8 cellular contexts compared by ENCODE assay signal in the genomic region with DNA sequence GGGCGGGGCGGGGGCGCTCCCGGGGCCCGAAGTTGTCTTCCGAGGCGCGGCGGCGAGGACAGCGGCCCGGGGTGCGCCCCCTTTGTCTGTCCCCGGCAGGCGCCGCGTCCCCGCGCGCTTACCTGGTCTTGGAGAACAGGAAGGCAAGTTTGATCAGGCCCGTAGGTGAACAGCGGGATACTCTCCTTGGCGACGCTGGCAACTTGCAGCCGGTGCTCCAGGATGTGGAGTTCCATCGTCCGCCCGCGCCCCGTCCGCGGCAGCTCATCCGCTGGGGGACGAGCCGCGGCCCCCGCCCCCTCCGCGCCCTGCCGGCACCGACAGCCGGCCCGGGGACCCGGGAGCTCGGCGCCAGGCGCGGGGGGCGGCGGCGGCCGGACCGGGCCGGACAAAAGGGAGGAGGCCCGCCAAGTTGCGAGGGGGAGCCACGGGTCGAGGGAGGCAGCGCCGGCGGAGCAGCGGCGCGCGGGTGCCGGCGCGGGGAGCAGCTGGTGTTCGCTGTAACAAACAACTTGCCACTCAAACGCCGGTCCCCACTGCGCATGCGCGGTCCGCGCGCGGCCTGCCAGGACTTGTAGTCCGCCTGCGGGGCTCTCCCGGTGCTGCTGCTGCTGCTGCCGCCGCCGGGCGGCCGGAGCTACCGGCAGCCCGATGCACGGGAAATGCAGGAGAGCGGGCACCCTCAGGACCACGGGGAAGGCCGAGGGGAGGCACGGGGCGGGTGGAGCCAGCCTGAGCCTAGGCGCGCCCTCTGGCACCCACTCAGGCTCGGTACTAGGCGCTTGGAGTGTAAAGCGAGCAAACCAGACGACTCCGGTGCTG. TPM values are rescaled to one million over a fixed set of nuclear protein-coding genes. Genes with fewer than 3 reads are reported as not detected.
DNase-seq lines count a peak whose midpoint lies in the region; ATAC-seq and TF ChIP-seq lines count a peak whose summit lies in the region.

No MANE protein-coding gene starts in this region.

- peaks cover 19% of the 10 kb centered on the region for H3K36me3 Mint-ChIP-seq in Calu3 (ENCODE audit: insufficient read depth, unreplicated experiment)

- no peaks in the 10 kb centered on the region for H3K27me3 Mint-ChIP-seq in Calu3 (ENCODE audit: unreplicated experiment)

- no peaks in the 10 kb centered on the region for H3K9me3 Mint-ChIP-seq in Calu3 (ENCODE audit: low read depth, unreplicated experiment)

- BruUV-seq in Calu3 (replicated peaks; lab: Mats Ljungman, UMichigan) = no TSS peak

- ATAC-seq in GM21381 (IDR thresholded peaks at IDR 0.05; ENCODE audit: unreplicated experiment) = peak; percentile 85

- peaks cover 7% of the 10 kb centered on the region for H3K4me1 Mint-ChIP-seq in Calu3 (ENCODE audit: low read depth, unreplicated experiment)

- CTCF ChIA-PET in Calu3 (lab: Charles Lee) = no interaction called here

- H3K4me3 Mint-ChIP-seq in Calu3 (ENCODE audit: low read depth, unreplicated experiment) = peak overlapping the region; percentile 67

- H3K27ac Mint-ChIP-seq in Calu3 (ENCODE audit: unreplicated experiment) = no peak overlapping the region

- intact Hi-C loops in Calu3 (cut with micrococcal nuclease; ENCODE audit: unreplicated experiment) = no loop called here

- DNase-seq in Calu3 = peak; percentile 94
- peak; percentile 17 to 95 (median 90) for DNase-seq in HUDEP-2 (lab: John Stamatoyannopoulos, UW; ENCODE audit: unreplicated experiment in 76 of 76)
- peak; percentile 92 for DNase-seq in NOMO-1 treated with dmso at 0.1 percent for 144 hours (lab: John Stamatoyannopoulos, UW; ENCODE audit: unreplicated experiment)
- DNase-seq in activated CD8-positive, alpha-beta memory T cell treated with anti-CD3 and anti-CD28 coated beads, Interleukin-2, amount 50 U/mL, for 48 hours = peak; percentile 100
- DNase-seq in epidermal melanocyte (ENCODE audit: insufficient read length, low spot score) = peak; percentile 29
- DNase-seq in middle frontal gyrus (ENCODE audit: extremely low spot score, low spot score) = peak; percentile 94
- DNase-seq in stimulated activated CD8-positive, alpha-beta memory T cell treated with anti-CD3 and anti-CD28 coated beads, Interleukin-2, amount 100 ng/mL, for 1 hour (ENCODE audit: low read depth in 2 of 2) = peak; percentile 96 to 98

- TF ChIP-seq CTCF in Calu3 (IDR thresholded peaks at IDR 0.05; ENCODE audit: unreplicated experiment) = no peak

RNA-seq across cellular contexts. Expression of gene SPDYE3, which starts 35.6 kb away (rescaled TPM):
- total RNA-seq in Calu3 (2022) = not detected in 2 replicates

RNA-seq across cellular contexts. Expression of gene PVRIG, which starts 52.2 kb away (rescaled TPM):
- not detected in 2 replicates for total RNA-seq in Calu3 (2022)

Comparison
In these comparisons a context has a peak if more than half of its experiments do, and no peak if none do; other contexts are left out.
1. Peak in every context shown above with its lines: DNase-seq and ATAC-seq.
2. DNase-seq: peak in every context shown above with its lines; median percentile 100 in activated CD8-positive, alpha-beta memory T cell treated with anti-CD3 and anti-CD28 coated beads, Interleukin-2, amount 50 U/mL, for 48 hours; 97 in stimulated activated CD8-positive, alpha-beta memory T cell treated with anti-CD3 and anti-CD28 coated beads, Interleukin-2, amount 100 ng/mL, for 1 hour; 94 in Calu3; 94 in middle frontal gyrus; 92 in NOMO-1 treated with dmso at 0.1 percent for 144 hours; 90 in HUDEP-2; 29 in epidermal melanocyte.